ENCODE assay signal across 27 cellular contexts in the genomic region with DNA sequence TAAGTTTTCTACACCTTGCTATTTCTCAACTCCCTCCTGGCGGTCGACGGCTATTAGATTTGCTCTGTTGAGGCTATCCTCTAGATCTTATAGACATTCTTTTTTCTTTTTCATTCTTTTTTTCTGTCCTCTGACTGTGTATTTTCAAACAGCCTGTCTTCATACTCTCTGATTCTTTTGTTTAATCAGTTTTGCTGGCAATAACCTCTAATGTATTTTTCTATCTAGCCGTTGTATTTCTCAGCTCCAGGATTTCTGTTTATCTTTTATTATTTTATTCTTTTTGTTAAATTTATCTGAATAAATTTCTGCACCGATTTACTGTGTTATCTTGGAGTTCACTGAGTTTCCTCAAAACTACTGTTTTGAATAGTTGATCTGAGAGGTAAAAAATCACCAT.
"Had no signal": no experiment of that assay in that cellular context is flagged by ENCODE, and none has a peak within 500 bp of the region (broad histone marks: within the 10 kb centered on the region; RNA-seq: fewer than 3 reads in every experiment).

No MANE protein-coding gene starts in this region.

- H3K27me3 ChIP-seq: stomach, suprapubic skin, testis, thyroid gland, tibial artery, tibial nerve, transverse colon, upper lobe of left lung, upper lobe of right lung, uterus, vagina had no signal

- ATAC-seq: stimulated activated effector memory CD8-positive, alpha-beta T cell treated with anti-CD3 and anti-CD28 coated beads, Interleukin-12 subunit alpha, Interleukin-12 subunit beta, amount 100 ng/mL, for 72 hours; stimulated activated memory B cell treated with anti-CD40 and anti-IgM and Interleukin-4, amounts not matched to agents 10 μg/mL and 1 μg/mL and 100 μg/mL, for 72 hours; stimulated activated naive B cell treated with anti-CD40 and anti-IgM and Interleukin-4, amounts not matched to agents 10 μg/mL and 1 μg/mL and 100 μg/mL, for 72 hours; stimulated activated naive CD8-positive, alpha-beta T cell treated with anti-CD3 and anti-CD28 coated beads, Interleukin-15, amount 100 ng/mL, for 72 hours; stimulated activated naive CD8-positive, alpha-beta T cell treated with anti-CD3 and anti-CD28 coated beads, Interleukin-15, Interleukin-2, amounts not matched to agents 100 U/mL and 50 U/mL, for 24 hours; upper lobe of right lung had no signal

- H3K36me3 ChIP-seq: stomach, suprapubic skin, thoracic aorta, thyroid gland, tibial artery, tibial nerve, transverse colon, upper lobe of left lung, upper lobe of right lung, uterus, vagina had no signal

- H3K27ac ChIP-seq: stomach, suprapubic skin, testis, thoracic aorta, thyroid gland, tibial artery, tibial nerve, transverse colon, upper lobe of left lung, upper lobe of right lung, uterus, vagina had no signal

- FAIRE-seq: urothelium cell line had no signal

- H3K4me3 ChIP-seq: stomach, suprapubic skin, testis, thoracic aorta, thyroid gland, tibial artery, tibial nerve, transverse colon, upper lobe of left lung, upper lobe of right lung, uterus, vagina had no signal

- H3K4me1 ChIP-seq: stomach, suprapubic skin, testis, thyroid gland, tibial artery, tibial nerve, transverse colon, upper lobe of left lung, upper lobe of right lung, uterus, vagina had no signal

- DNase-seq: stimulated activated CD4-positive, alpha-beta T cell treated with anti-CD3 and anti-CD28 coated beads, Interleukin-2, amount 100 ng/mL, for 48 hours; stimulated activated CD4-positive, alpha-beta T cell treated with anti-CD3 and anti-CD28 coated beads, Interleukin-4, amount 100 ng/mL, for 1 hour; stimulated activated CD4-positive, alpha-beta T cell treated with anti-CD3 and anti-CD28 coated beads, Interleukin-4, amount 100 ng/mL, for 24 hours; stimulated activated CD4-positive, alpha-beta T cell treated with anti-CD3 and anti-CD28 coated beads, Interleukin-4, amount 100 ng/mL, for 4 hours; stimulated activated CD8-positive, alpha-beta memory T cell treated with anti-CD3 and anti-CD28 coated beads, Interleukin-4, amount 100 ng/mL, for 48 hours; stimulated activated naive B cell treated with anti-CD40 and anti-IgM and Interleukin-4, amounts not matched to agents 10 μg/mL and 1 μg/mL and 100 μg/mL, for 72 hours; stimulated activated naive CD4-positive, alpha-beta T cell; stimulated activated naive CD4-positive, alpha-beta T cell treated with Interleukin-2 at 50 U/mL for 16 hours; stimulated activated naive CD8-positive, alpha-beta T cell treated with anti-CD3 and anti-CD28 coated beads, Interleukin-15, amount 100 ng/mL, for 72 hours; stimulated activated naive CD8-positive, alpha-beta T cell treated with anti-CD3 and anti-CD28 coated beads, Interleukin-15, Interleukin-2, amounts not matched to agents 100 U/mL and 50 U/mL, for 24 hours; stomach; substantia nigra; testis; thyroid gland; tibial artery; transverse colon; trophoblast cell; upper lobe of left lung; upper lobe of right lung; uterus had no signal

- H3K9me3 ChIP-seq: suprapubic skin, testis, thyroid gland, uterus, vagina had no signal
